In genomic region chr4:119930546-119930945, GRCh38 we compare ENCODE assay signal across 19 cellular contexts.
DNase-seq lines count a peak whose midpoint lies in the region; ATAC-seq, FAIRE-seq and TF ChIP-seq lines count a peak whose summit lies in the region.
"Had no signal": no experiment of that assay in that cellular context is flagged by ENCODE, and none has a peak within 500 bp of the region (broad histone marks: within the 10 kb centered on the region; RNA-seq: fewer than 3 reads in every experiment).

No MANE protein-coding gene starts in this region.

- FAIRE-seq in urothelium cell line (lab: Jason Lieb, UNC), result no peak
- FAIRE-seq: G401.6, GM12892, GM19239, H1 had no signal

- no peak overlapping the region for H2AFZ ChIP-seq in smooth muscle cell (ENCODE audit: low read depth)
- H2AFZ ChIP-seq: GM23248 had no signal

- no peak overlapping the region for H3K9ac ChIP-seq in smooth muscle cell (ENCODE audit: low read depth)
- H3K9ac ChIP-seq: GM23248 had no signal

- no peaks in the 10 kb centered on the region for H3K27me3 ChIP-seq in smooth muscle cell (ENCODE audit: low read depth)

- no peaks in the 10 kb centered on the region for H3K9me3 ChIP-seq in smooth muscle cell (replicated peaks; ENCODE audit: low read depth)

- H3F3A ChIP-seq in smooth muscle cell (ENCODE audit: low read depth), result no peaks in the 10 kb centered on the region

- peak; percentile 7 for DNase-seq in HS-27A (ENCODE audit: low read depth)
- peak; percentile 24 for DNase-seq in amniotic epithelial cell (ENCODE audit: low read depth)
- peak; percentile 6 for DNase-seq in urothelium cell line (ENCODE audit: low spot score)
- no peak for DNase-seq in medulla oblongata (ENCODE audit: extremely low spot score)
- no peak for DNase-seq in smooth muscle cell (lab: John Stamatoyannopoulos, UW; ENCODE audit: unreplicated experiment)
- DNase-seq: C1 segment of cervical spinal cord; Calu3; CD4-positive, alpha-beta memory T cell; COR-L47; DMS53; DMS79 treated with DMSO at 0.1 percent for 48 hours; GM23248; H7; HCEC 1CT had no signal

- ATAC-seq in GM18498 (IDR thresholded peaks at IDR 0.05; ENCODE audit: unreplicated experiment), result no peak

- H3K4me3 ChIP-seq in smooth muscle cell, result no peak overlapping the region
- H3K4me3 ChIP-seq: GM23248 had no signal

- H3K4me1 ChIP-seq in smooth muscle cell (ENCODE audit: low read depth), result no peaks in the 10 kb centered on the region

- H4K20me1 ChIP-seq in smooth muscle cell (ENCODE audit: low read depth), result no peaks in the 10 kb centered on the region

- no peaks in the 10 kb centered on the region for H3K79me2 ChIP-seq in smooth muscle cell (ENCODE audit: low read depth)

- no peak overlapping the region for H3K27ac ChIP-seq in smooth muscle cell (ENCODE audit: low read depth)
- H3K27ac ChIP-seq: GM23248 had no signal

- TF ChIP-seq CTCF in smooth muscle cell (IDR thresholded peaks at IDR 0.05; ENCODE audit: borderline replicate concordance, insufficient read depth, poor library complexity, severe bottlenecking), result no peak

- no peaks in the 10 kb centered on the region for H3K36me3 ChIP-seq in smooth muscle cell (ENCODE audit: low read depth)

- H3K4me2 ChIP-seq in smooth muscle cell, result no peak overlapping the region

- 88% methylated on average over 1 of the region's 1 CpG for WGBS in smooth muscle cell (ENCODE audit: low lambda C conversion rate)

Comparison
In these comparisons a context has a peak if more than half of its experiments do, and no peak if none do; other contexts are left out.
1. DNase-seq: peak in HS-27A (single experiment), amniotic epithelial cell (single experiment) and urothelium cell line (single experiment); none in medulla oblongata (single experiment) and smooth muscle cell (single experiment).